ENCODE assay signal across 1 cellular context in the genomic region with DNA sequence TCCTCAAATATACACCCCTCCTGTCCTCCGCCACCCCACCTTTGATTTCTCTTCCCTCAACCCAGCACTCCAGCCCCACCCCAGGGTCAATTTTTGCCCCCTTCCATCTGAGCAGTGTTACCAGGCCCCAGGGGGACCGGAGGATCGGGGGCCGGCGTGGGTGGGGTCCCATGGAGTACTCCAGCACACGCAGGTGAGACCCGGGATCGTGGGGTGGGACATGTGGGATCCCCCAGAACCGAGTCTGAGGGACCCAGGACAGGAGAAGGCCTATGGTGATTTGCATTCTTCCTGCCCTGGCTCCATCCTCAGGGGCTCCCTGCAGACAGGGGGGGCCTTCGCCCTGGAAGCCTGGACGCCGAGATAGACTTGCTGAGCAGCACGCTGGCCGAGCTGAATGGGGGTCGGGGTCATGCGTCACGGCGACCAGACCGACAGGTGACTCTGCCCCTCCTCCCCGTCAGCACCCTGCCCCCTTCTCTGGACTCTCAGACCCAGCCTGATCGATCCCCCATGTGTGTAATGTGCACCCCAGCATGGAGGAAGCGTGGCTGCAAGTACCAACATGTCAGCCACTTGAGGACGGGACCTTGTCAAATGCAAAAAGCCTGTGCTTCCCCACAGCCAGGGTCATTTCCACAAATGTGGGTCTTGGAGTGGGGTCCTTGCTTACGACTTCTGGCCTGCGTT.
A peak's percentile ranks its signal among the peaks of the same experiment; 100 is the strongest.
TF ChIP-seq lines count a peak whose summit lies in the region.

No MANE protein-coding gene starts in this region.

TF ChIP-seq in H1, 55 proteins besides CTCF, POLR2A, EP300 and RAD21:
- TF ChIP-seq CTBP2 (IDR thresholded peaks at IDR 0.05; ENCODE audit: borderline replicate concordance, insufficient read depth, insufficient read length, low read length), result no peak
- no peak for TF ChIP-seq PHF8 (conservative IDR thresholded peaks at IDR 0.05; ENCODE audit: low read depth, low read length)
- TF ChIP-seq CHD1 (IDR thresholded peaks at IDR 0.05; ENCODE audit: low read depth, low read length), result no peak
- no peak for TF ChIP-seq EGR1 (IDR thresholded peaks at IDR 0.05; ENCODE audit: borderline replicate concordance, low read depth, low read length)
- TF ChIP-seq, protein P1, sequence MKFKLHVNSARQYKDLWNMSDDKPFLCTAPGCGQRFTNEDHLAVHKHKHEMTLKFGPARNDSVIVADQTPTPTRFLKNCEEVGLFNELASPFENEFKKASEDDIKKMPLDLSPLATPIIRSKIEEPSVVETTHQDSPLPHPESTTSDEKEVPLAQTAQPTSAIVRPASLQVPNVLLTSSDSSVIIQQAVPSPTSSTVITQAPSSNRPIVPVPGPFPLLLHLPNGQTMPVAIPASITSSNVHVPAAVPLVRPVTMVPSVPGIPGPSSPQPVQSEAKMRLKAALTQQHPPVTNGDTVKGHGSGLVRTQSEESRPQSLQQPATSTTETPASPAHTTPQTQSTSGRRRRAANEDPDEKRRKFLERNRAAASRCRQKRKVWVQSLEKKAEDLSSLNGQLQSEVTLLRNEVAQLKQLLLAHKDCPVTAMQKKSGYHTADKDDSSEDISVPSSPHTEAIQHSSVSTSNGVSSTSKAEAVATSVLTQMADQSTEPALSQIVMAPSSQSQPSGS (IDR thresholded peaks at IDR 0.05; ENCODE audit: low read length), result no peak
- no peak for TF ChIP-seq BACH1 (IDR thresholded peaks at IDR 0.05; ENCODE audit: low read length)
- no peak for TF ChIP-seq HDAC2 (IDR thresholded peaks at IDR 0.05; ENCODE audit: borderline replicate concordance in 1 of 2, low read depth in 2 of 2, low read length in 2 of 2)
- no peak for TF ChIP-seq CBX8 (IDR thresholded peaks at IDR 0.05; ENCODE audit: borderline replicate concordance, low read depth, low read length)
- no peak for TF ChIP-seq ZNF274 (IDR thresholded peaks at IDR 0.05; ENCODE audit: borderline replicate concordance, extremely low read depth, low read length)
- no peak for TF ChIP-seq RNF2 (IDR thresholded peaks at IDR 0.05; ENCODE audit: borderline replicate concordance, low read depth, low read length, missing control alignments, poor library complexity, severe bottlenecking)
- TF ChIP-seq POLR2AphosphoS5 (IDR thresholded peaks at IDR 0.05; ENCODE audit: low read depth, low read length), result peak; percentile 78
- TF ChIP-seq RXRA (IDR thresholded peaks at IDR 0.05; ENCODE audit: insufficient read depth, low read depth, low read length), result no peak
- peak; percentile 46; the same call in 1 of the 2 replicates for TF ChIP-seq TAF1 (IDR thresholded peaks at IDR 0.05; ENCODE audit: low read depth, low read length)
- no peak for TF ChIP-seq TAF7 (optimal IDR thresholded peaks at IDR 0.05; ENCODE audit: borderline replicate concordance, low read depth, low read length)
- TF ChIP-seq JUND (IDR thresholded peaks at IDR 0.05; ENCODE audit: low read length), result no peak
- TF ChIP-seq, protein P2, sequence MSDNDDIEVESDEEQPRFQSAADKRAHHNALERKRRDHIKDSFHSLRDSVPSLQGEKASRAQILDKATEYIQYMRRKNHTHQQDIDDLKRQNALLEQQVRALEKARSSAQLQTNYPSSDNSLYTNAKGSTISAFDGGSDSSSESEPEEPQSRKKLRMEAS (IDR thresholded peaks at IDR 0.05), result no peak
- TF ChIP-seq SAP30 (IDR thresholded peaks at IDR 0.05; ENCODE audit: insufficient read depth, insufficient replicate concordance, low read length), result no peak
- TF ChIP-seq CHD2 (IDR thresholded peaks at IDR 0.05; ENCODE audit: low read length), result no peak
- TF ChIP-seq CREB1 (IDR thresholded peaks at IDR 0.05), result peak; percentile 75
- TF ChIP-seq CEBPB (IDR thresholded peaks at IDR 0.05; ENCODE audit: low read depth, low read length), result no peak
